ENCODE assay signal across 28 cellular contexts in the genomic region with DNA sequence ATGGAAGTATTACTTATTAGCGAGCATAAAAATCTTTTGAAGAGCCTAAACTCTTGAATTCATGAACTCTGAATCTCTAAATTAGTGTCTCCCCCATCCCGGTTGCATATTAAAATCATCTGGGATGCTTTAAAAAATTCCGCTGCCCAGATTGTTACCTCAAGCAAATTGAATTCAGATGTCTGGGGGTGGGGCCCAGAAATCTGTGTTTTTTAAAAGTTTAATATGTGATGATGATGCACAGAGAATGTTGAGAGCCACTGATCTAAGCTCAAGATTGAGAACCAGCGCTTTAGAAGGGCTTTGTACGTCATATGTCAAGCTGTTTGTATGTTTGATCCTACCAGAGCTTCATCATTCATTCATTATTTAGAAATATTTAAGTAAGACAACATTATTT.
"Had no signal": no experiment of that assay in that cellular context is flagged by ENCODE, and none has a peak within 500 bp of the region (broad histone marks: within the 10 kb centered on the region; RNA-seq: fewer than 3 reads in every experiment).

No MANE protein-coding gene starts in this region.

- DNase-seq: hippocampal formation; kidney; left colon; left lung; mesendoderm; midbrain; mucosa of descending colon; naive thymus-derived CD4-positive, alpha-beta T cell; ovary; right lobe of liver; stimulated activated CD4-positive, alpha-beta T cell treated with anti-CD3 and anti-CD28 coated beads, Interleukin-1b, Interleukin-23, amount 100 ng/mL, for 48 hours; stimulated activated CD4-positive, alpha-beta T cell treated with anti-CD3 and anti-CD28 coated beads, Interleukin-2, amount 100 ng/mL, for 48 hours; stimulated activated CD4-positive, alpha-beta T cell treated with anti-CD3 and anti-CD28 coated beads, Interleukin-4, amount 100 ng/mL, for 4 hours; stimulated activated CD8-positive, alpha-beta memory T cell treated with anti-CD3 and anti-CD28 coated beads, Interleukin-4, amount 100 ng/mL, for 48 hours; stimulated activated naive CD4-positive, alpha-beta T cell treated with Interleukin-2 at 50 U/mL for 16 hours; stimulated activated naive CD8-positive, alpha-beta T cell treated with anti-CD3 and anti-CD28 coated beads, Interleukin-15, amount 100 ng/mL, for 72 hours; substantia nigra; testis; thyroid gland; transverse colon; upper lobe of left lung had no signal

- H3K9me3 Mint-ChIP-seq: stimulated activated naive CD8-positive, alpha-beta T cell treated with anti-CD3 and anti-CD28 coated beads, Interleukin-15, amount 100 ng/mL, for 72 hours had no signal

- H3K27ac Mint-ChIP-seq: naive thymus-derived CD4-positive, alpha-beta T cell; natural killer cell treated with Interleukin-12 subunit alpha and Interleukin-12 subunit beta and Interleukin-15 and Interleukin-18, amount 100 ng/mL, for 72 hours; progenitor cell of endocrine pancreas; stimulated activated memory B cell treated with anti-CD40 and anti-IgM and Interleukin-4, amounts not matched to agents 10 μg/mL and 1 μg/mL and 100 μg/mL, for 72 hours; stimulated activated naive CD8-positive, alpha-beta T cell treated with anti-CD3 and anti-CD28 coated beads, Interleukin-15, amount 100 ng/mL, for 72 hours had no signal

- H3K4me3 ChIP-seq: left lung, lung, mucosa of descending colon, ovary, right atrium auricular region, right lobe of liver, smooth muscle cell, testis, thyroid gland, transverse colon, upper lobe of left lung, vagina had no signal

- H3K27me3 Mint-ChIP-seq: naive thymus-derived CD4-positive, alpha-beta T cell; natural killer cell treated with Interleukin-12 subunit alpha and Interleukin-12 subunit beta and Interleukin-15 and Interleukin-18, amount 100 ng/mL, for 72 hours; progenitor cell of endocrine pancreas; stimulated activated memory B cell treated with anti-CD40 and anti-IgM and Interleukin-4, amounts not matched to agents 10 μg/mL and 1 μg/mL and 100 μg/mL, for 72 hours; stimulated activated naive CD8-positive, alpha-beta T cell treated with anti-CD3 and anti-CD28 coated beads, Interleukin-15, amount 100 ng/mL, for 72 hours had no signal

- H3K4me3 Mint-ChIP-seq: naive thymus-derived CD4-positive, alpha-beta T cell; natural killer cell treated with Interleukin-12 subunit alpha and Interleukin-12 subunit beta and Interleukin-15 and Interleukin-18, amount 100 ng/mL, for 72 hours; stimulated activated memory B cell treated with anti-CD40 and anti-IgM and Interleukin-4, amounts not matched to agents 10 μg/mL and 1 μg/mL and 100 μg/mL, for 72 hours; stimulated activated naive CD8-positive, alpha-beta T cell treated with anti-CD3 and anti-CD28 coated beads, Interleukin-15, amount 100 ng/mL, for 72 hours had no signal

- H3K4me1 Mint-ChIP-seq: naive thymus-derived CD4-positive, alpha-beta T cell; stimulated activated memory B cell treated with anti-CD40 and anti-IgM and Interleukin-4, amounts not matched to agents 10 μg/mL and 1 μg/mL and 100 μg/mL, for 72 hours; stimulated activated naive CD8-positive, alpha-beta T cell treated with anti-CD3 and anti-CD28 coated beads, Interleukin-15, amount 100 ng/mL, for 72 hours had no signal

- H3K36me3 Mint-ChIP-seq: naive thymus-derived CD4-positive, alpha-beta T cell; natural killer cell treated with Interleukin-12 subunit alpha and Interleukin-12 subunit beta and Interleukin-15 and Interleukin-18, amount 100 ng/mL, for 72 hours; stimulated activated memory B cell treated with anti-CD40 and anti-IgM and Interleukin-4, amounts not matched to agents 10 μg/mL and 1 μg/mL and 100 μg/mL, for 72 hours had no signal
